ENCODE assay signal across 25 cellular contexts in genomic region chr5:110194191-110194590, GRCh38.
A peak's percentile ranks its signal among the peaks of the same experiment; 100 is the strongest.
DNase-seq lines count a peak whose midpoint lies in the region; ATAC-seq and TF ChIP-seq lines count a peak whose summit lies in the region.
"Had no signal": no experiment of that assay in that cellular context is flagged by ENCODE, and none has a peak within 500 bp of the region (broad histone marks: within the 10 kb centered on the region; RNA-seq: fewer than 3 reads in every experiment).

No MANE protein-coding gene starts in this region.

- H3K4me3 ChIP-seq in right atrium auricular region (no peak overlapping the region), fibroblast of villous mesenchyme (ENCODE audit: low read depth, low read length) (no peak overlapping the region), mesenchymal stem cell (ENCODE audit: insufficient read depth in 1 of 2, low read depth in 1 of 2, low read length in 2 of 2) (no peak overlapping the region), aorta (ENCODE audit: low read length in 2 of 2) (no peak overlapping the region)
- H3K4me3 ChIP-seq: BLaER1, GM12878 had no signal

- no peaks in the 10 kb centered on the region for H3K79me1 ChIP-seq in mesenchymal stem cell (replicated peaks; ENCODE audit: low read length, poor library complexity, severe bottlenecking)

- intact Hi-C loops in Right ventricle myocardium superior (cut with DNase I) (no loop called here), aorta (cut with DNase I) (no loop called here)

- no peak overlapping the region for H3K4me2 ChIP-seq in mesenchymal stem cell (ENCODE audit: low read length, poor library complexity, severe bottlenecking)
- H3K4me2 ChIP-seq: BLaER1 had no signal

- H4K91ac ChIP-seq in mesenchymal stem cell (ENCODE audit: low read length) = no peak overlapping the region

- H2BK12ac ChIP-seq in mesenchymal stem cell (ENCODE audit: low read length in 2 of 2) = no peak overlapping the region

- H3K27me3 ChIP-seq in right atrium auricular region (no peaks in the 10 kb centered on the region), mesenchymal stem cell (ENCODE audit: control insufficient read depth in 1 of 2, insufficient read depth in 1 of 2, low read length in 2 of 2) (no peaks in the 10 kb centered on the region), aorta (ENCODE audit: control insufficient read depth in 1 of 2, insufficient read depth in 2 of 2, low read length in 1 of 2) (no peaks in the 10 kb centered on the region)
- H3K27me3 ChIP-seq: BE2C, BLaER1 had no signal

- H2BK5ac ChIP-seq in mesenchymal stem cell (ENCODE audit: low read depth, low read length, poor library complexity, severe bottlenecking) = no peak overlapping the region

- no peak overlapping the region for H3K4ac ChIP-seq in mesenchymal stem cell (ENCODE audit: low read depth in 1 of 2, low read length in 2 of 2)

- H3K9me3 ChIP-seq in right atrium auricular region (peaks cover under 1 to 3% of the 10 kb centered on the region in 2 donors), mesenchymal stem cell (ENCODE audit: control insufficient read depth, low read length) (peaks cover 4% of the 10 kb centered on the region), aorta (ENCODE audit: control insufficient read depth, low read length) (no peaks in the 10 kb centered on the region)
- H3K9me3 ChIP-seq: BE2C, BLaER1 had no signal

- no peak overlapping the region for H2AFZ ChIP-seq in mesenchymal stem cell (ENCODE audit: low read depth, low read length)

- H2BK15ac ChIP-seq in mesenchymal stem cell (ENCODE audit: low read depth, poor library complexity, severe bottlenecking) = no peak overlapping the region

- TF ChIP-seq CTCF in right atrium auricular region (IDR thresholded peaks at IDR 0.05) = no peak
- TF ChIP-seq CTCF in fibroblast of villous mesenchyme (IDR thresholded peaks at IDR 0.05; ENCODE audit: insufficient read depth, low read depth, low read length) = no peak

- ATAC-seq in Right ventricle myocardium superior (ENCODE audit: poor library complexity) = peak; percentile 34
- ATAC-seq in aorta (ENCODE audit: low FRiP score) = peak; percentile 44
- ATAC-seq in HG02938 (IDR thresholded peaks at IDR 0.05; ENCODE audit: unreplicated experiment) = no peak
- ATAC-seq: GM12878 had no signal

- no peak overlapping the region for H3K18ac ChIP-seq in mesenchymal stem cell (ENCODE audit: low read depth in 1 of 2, low read length in 2 of 2)

- H3K4me1 ChIP-seq in right atrium auricular region (no peaks in the 10 kb centered on the region), mesenchymal stem cell (ENCODE audit: control insufficient read depth, insufficient read depth, low read depth, low read length) (no peaks in the 10 kb centered on the region), aorta (ENCODE audit: control insufficient read depth in 1 of 2, insufficient read depth in 2 of 2, low read length in 2 of 2) (no peaks in the 10 kb centered on the region)
- H3K4me1 ChIP-seq: BE2C, BLaER1 had no signal

- H3K36me3 ChIP-seq in right atrium auricular region (no peaks in the 10 kb centered on the region), mesenchymal stem cell (ENCODE audit: control insufficient read depth in 1 of 2, insufficient read depth in 2 of 2, low read depth in 1 of 2, low read length in 2 of 2) (no peaks in the 10 kb centered on the region), aorta (ENCODE audit: control insufficient read depth in 1 of 2, insufficient read depth in 2 of 2, low read length in 1 of 2) (no peaks in the 10 kb centered on the region)
- H3K36me3 ChIP-seq: BE2C, BLaER1 had no signal

- no peak overlapping the region for H2AK5ac ChIP-seq in mesenchymal stem cell (ENCODE audit: low read length, severe bottlenecking)

- no peak overlapping the region for H2BK120ac ChIP-seq in mesenchymal stem cell (ENCODE audit: low read depth, low read length)

- no peak overlapping the region for H3K23ac ChIP-seq in mesenchymal stem cell (ENCODE audit: low read length in 2 of 2)

- H4K8ac ChIP-seq in mesenchymal stem cell (ENCODE audit: low read length) = no peak overlapping the region

- DNase-seq in Right ventricle myocardium superior = no peak
- no peak for DNase-seq in right atrium auricular region (ENCODE audit: low spot score)
- peak; percentile 1 for DNase-seq in fibroblast of villous mesenchyme (ENCODE audit: low read depth)
- peak; percentile 2 for DNase-seq in mesenchymal stem cell
- DNase-seq in aorta = no peak
- no peak for DNase-seq in NCI-H1417 treated with DMSO at 0.1 percent for 48 hours (lab: John Stamatoyannopoulos, UW)
- no peak for DNase-seq in NK-92 (lab: John Stamatoyannopoulos, UW; ENCODE audit: unreplicated experiment)
- DNase-seq: 8988T; ACHN; BE2C; C1 segment of cervical spinal cord; CD4-positive, alpha-beta memory T cell; CD4-positive, CD25-positive, alpha-beta regulatory T cell; CD8-positive, alpha-beta memory T cell; COR-L47; DMS 273 treated with DMSO at 0.1 percent for 48 hours; DMS153; DMS53; DMS79; DND-41; EL; GDM1 had no signal

- no peak overlapping the region for H3K9ac ChIP-seq in mesenchymal stem cell (ENCODE audit: low read length)
- H3K9ac ChIP-seq: BLaER1 had no signal

- no peak overlapping the region for H3K27ac ChIP-seq in right atrium auricular region
- H3K27ac ChIP-seq in mesenchymal stem cell (ENCODE audit: low read length, poor library complexity, severe bottlenecking) = no peak overlapping the region
- H3K27ac ChIP-seq in aorta (ENCODE audit: low read depth in 1 of 2, low read length in 2 of 2) = no peak overlapping the region
- H3K27ac ChIP-seq: BLaER1 had no signal

- H3K14ac ChIP-seq in mesenchymal stem cell (ENCODE audit: low read length in 2 of 2) = no peak overlapping the region

Comparison
In these comparisons a context has a peak if more than half of its experiments do, and no peak if none do; other contexts are left out.
1. DNase-seq: peak in fibroblast of villous mesenchyme (single experiment) and mesenchymal stem cell (single experiment); none in Right ventricle myocardium superior (single experiment), right atrium auricular region (single experiment), aorta (0 of 2), NCI-H1417 treated with DMSO at 0.1 percent for 48 hours (single experiment) and NK-92 (single experiment).